In the genomic region with DNA sequence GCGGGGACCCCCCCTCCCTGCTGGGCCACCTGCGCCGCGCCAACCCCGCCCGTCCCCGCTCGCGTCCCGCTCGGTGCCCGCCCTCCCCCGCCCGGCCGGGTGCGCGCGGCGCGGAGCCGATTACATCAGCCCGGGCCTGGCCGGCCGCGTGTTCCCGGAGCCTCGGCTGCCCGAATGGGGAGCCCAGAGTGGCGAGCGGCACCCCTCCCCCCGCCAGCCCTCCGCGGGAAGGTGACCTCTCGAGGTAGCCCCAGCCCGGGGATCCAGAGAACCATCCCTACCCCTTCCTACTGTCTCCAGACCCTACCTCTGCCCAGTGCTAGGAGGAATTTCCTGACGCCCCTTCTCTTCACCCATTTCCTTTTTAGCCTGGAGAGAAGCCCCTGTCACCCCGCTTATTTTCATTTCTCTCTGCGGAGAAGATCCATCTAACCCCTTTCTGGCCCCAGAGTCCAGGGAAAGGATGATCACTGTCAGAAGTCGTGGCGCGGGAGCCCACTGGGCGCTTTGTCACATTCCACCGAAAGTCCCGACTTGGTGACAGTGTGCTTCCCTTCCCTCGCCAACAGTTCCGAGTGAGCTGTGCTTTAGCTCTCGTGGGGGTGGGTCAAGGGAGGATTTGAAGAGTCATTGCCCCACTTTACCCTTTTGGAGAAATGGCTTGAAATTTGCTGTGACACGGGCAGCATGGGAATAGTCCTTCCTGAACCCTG, we compare ENCODE assay signal across 8 cellular contexts. TPM values are rescaled to one million over a fixed set of nuclear protein-coding genes. Genes with fewer than 3 reads are reported as not detected.
DNase-seq lines count a peak whose midpoint lies in the region; ATAC-seq and TF ChIP-seq lines count a peak whose summit lies in the region.

No MANE protein-coding gene starts in this region.

- no peak for ATAC-seq in GM21515 (IDR thresholded peaks at IDR 0.05; ENCODE audit: unreplicated experiment)

- intact Hi-C loops in dorsolateral prefrontal cortex (cut with DNase I) = loop anchor here (2.0 to 10.0 kb wide), 4 partner anchors 103 to 453 kb away; partner anchors contain the start of gene SLC29A1 (in 1 of the 2)

- no peaks in the 10 kb centered on the region for H3K27me3 ChIP-seq in dorsolateral prefrontal cortex

- H3K27me3 Mint-ChIP-seq in activated CD4-positive, alpha-beta T cell treated with anti-CD3 and anti-CD28 coated beads, Interleukin-2, amount 10 ng/mL, durations not matched to agents 7 days and 5 days = no peaks in the 10 kb centered on the region

- H3K9me3 Mint-ChIP-seq in activated CD4-positive, alpha-beta T cell treated with anti-CD3 and anti-CD28 coated beads, Interleukin-2, amount 10 ng/mL, durations not matched to agents 7 days and 5 days = no peaks in the 10 kb centered on the region

- peaks cover 48% of the 10 kb centered on the region for H3K4me1 Mint-ChIP-seq in activated CD4-positive, alpha-beta T cell treated with anti-CD3 and anti-CD28 coated beads, Interleukin-2, amount 10 ng/mL, durations not matched to agents 7 days and 5 days

- H3K27ac Mint-ChIP-seq in activated CD4-positive, alpha-beta T cell treated with anti-CD3 and anti-CD28 coated beads, Interleukin-2, amount 10 ng/mL, durations not matched to agents 7 days and 5 days = peak overlapping the region; percentile 85

- TF ChIP-seq CTCF in LNCaP clone FGC (IDR thresholded peaks at IDR 0.05; ENCODE audit: control insufficient read depth, extremely low read depth, insufficient read depth) (no peak), dorsolateral prefrontal cortex (IDR thresholded peaks at IDR 0.05 in 54 of 56, conservative IDR thresholded peaks at IDR 0.05 in 2 of 56; ENCODE audit: low read depth in 1 of 56, partially characterized antibody in 56 of 56) (peak in 1 of 56 donors; percentile 4)

- H3K4me3 ChIP-seq in LNCaP clone FGC (ENCODE audit: low read depth, low read length) (peak overlapping the region; percentile 95), dorsolateral prefrontal cortex (peak overlapping the region; percentile 54 to 89 (median 77))

- CTCF ChIA-PET in activated CD4-positive, alpha-beta T cell treated with anti-CD3 and anti-CD28 coated beads, Interleukin-2, amount 10 ng/mL, durations not matched to agents 7 days and 5 days (lab: Charles Lee) = interaction anchor here (0.9 to 3.2 kb wide), 7 partner anchors 10 to 303 kb away, joined by 3 to 15 read pairs (median 5); no protein-coding TSS in a partner anchor

- POLR2A ChIA-PET in activated CD4-positive, alpha-beta T cell treated with anti-CD3 and anti-CD28 coated beads, Interleukin-2, amount 10 ng/mL, durations not matched to agents 7 days and 5 days (lab: Charles Lee) = no interaction called here

- peaks cover 3% of the 10 kb centered on the region for H3K36me3 Mint-ChIP-seq in activated CD4-positive, alpha-beta T cell treated with anti-CD3 and anti-CD28 coated beads, Interleukin-2, amount 10 ng/mL, durations not matched to agents 7 days and 5 days (ENCODE audit: low read depth)

- peak overlapping the region; percentile 88 for H3K4me3 Mint-ChIP-seq in activated CD4-positive, alpha-beta T cell treated with anti-CD3 and anti-CD28 coated beads, Interleukin-2, amount 10 ng/mL, durations not matched to agents 7 days and 5 days

- DNase-seq in DMS79 treated with DMSO at 0.1 percent for 48 hours (lab: John Stamatoyannopoulos, UW) (peak; percentile 18), DMS79 (lab: John Stamatoyannopoulos, UW) (no peak), LNCaP clone FGC (ENCODE audit: low read depth) (no peak), dorsolateral prefrontal cortex (peak in 9 of 10 donors; percentile 48 to 81 (median 70)), lung microvascular endothelial cell (ENCODE audit: low read depth in 2 of 2) (peak; percentile 55 to 61)
- peak; percentile 57 for DNase-seq in activated CD4-positive, alpha-beta T cell treated with anti-CD3 and anti-CD28 coated beads, Interleukin-2, amount 10 ng/mL, durations not matched to agents 7 days and 5 days
- DNase-seq in stimulated activated CD4-positive, alpha-beta T cell treated with anti-CD3 and anti-CD28 coated beads, TNF-alpha, amount 100 ng/mL, for 48 hours (ENCODE audit: low read depth in 3 of 3) = peak; percentile 45 to 69 (median 50)

- peak overlapping the region in 54 of 59 donors; percentile 25 to 97 (median 84) for H3K27ac ChIP-seq in dorsolateral prefrontal cortex

RNA-seq across cellular contexts. Expression of gene VEGFA, which starts 2.0 kb away (rescaled TPM):
- 10 to 100 TPM; 23.7 to 25.8 TPM for total RNA-seq in activated CD4-positive, alpha-beta T cell treated with anti-CD3 and anti-CD28 coated beads, Interleukin-2, amount 10 ng/mL, durations not matched to agents 7 days and 5 days
- total RNA-seq in dorsolateral prefrontal cortex (100 to 1,000 TPM in 20 of 120 experiments, 10 to 100 TPM in 100; 19.7 to 440 (median 56.8) TPM), lung microvascular endothelial cell (4.4 and 12.1 TPM in 2 replicates)

Comparison
In these comparisons a context has a peak if more than half of its experiments do, and no peak if none do; other contexts are left out.
1. DNase-seq: peak in DMS79 treated with DMSO at 0.1 percent for 48 hours (single experiment), activated CD4-positive, alpha-beta T cell treated with anti-CD3 and anti-CD28 coated beads, Interleukin-2, amount 10 ng/mL, durations not matched to agents 7 days and 5 days (single experiment), dorsolateral prefrontal cortex (9 of 10), lung microvascular endothelial cell (2 of 2) and stimulated activated CD4-positive, alpha-beta T cell treated with anti-CD3 and anti-CD28 coated beads, TNF-alpha, amount 100 ng/mL, for 48 hours (3 of 3); none in DMS79 (single experiment) and LNCaP clone FGC (single experiment).